Comparison of ENCODE assay signal across 8 cellular contexts in genomic region chr17:79612468-79613194, GRCh38. TPM values are rescaled to one million over a fixed set of nuclear protein-coding genes. Genes with fewer than 3 reads are reported as not detected.
A peak's percentile ranks its signal among the peaks of the same experiment; 100 is the strongest.
DNase-seq lines count a peak whose midpoint lies in the region; ATAC-seq and TF ChIP-seq lines count a peak whose summit lies in the region.

No MANE protein-coding gene starts in this region.

- H3K27ac ChIP-seq in caudate nucleus (ENCODE audit: low read depth, low read length) = no peak overlapping the region

- peak; percentile 34 for DNase-seq in NK-92 treated with Interleukin-12 subunit alpha and Interleukin-12 subunit beta, amount 100 ng/mL, for 24 hours (lab: John Stamatoyannopoulos, UW)
- DNase-seq in NK-92 (lab: John Stamatoyannopoulos, UW; ENCODE audit: unreplicated experiment) = no peak
- peak; percentile 59 for DNase-seq in SK-N-DZ (ENCODE audit: low spot score)
- peak in 43 of 61 donors; percentile 10 to 90 (median 41) for DNase-seq in caudate nucleus (lab: John Stamatoyannopoulos, UW)
- peak; percentile 38 for DNase-seq in myocyte (ENCODE audit: low read depth)

- ATAC-seq in GM19452 (IDR thresholded peaks at IDR 0.05; ENCODE audit: unreplicated experiment) = no peak
- no peak for ATAC-seq in HG02970 (IDR thresholded peaks at IDR 0.05; ENCODE audit: low FRiP score, unreplicated experiment)

- TF ChIP-seq CTCF in LNCAP (IDR thresholded peaks at IDR 0.05) = peak; percentile 96

RNA-seq across cellular contexts. Expression of gene RBFOX3, which starts 1.8 kb away (rescaled TPM):
- polyA plus RNA-seq in SK-N-DZ (2014; cell fraction: cytosol; rRNA removed) = 0.24 TPM in 1 of 2 replicates, not detected in the other
- not detected in 2 replicates for polyA plus RNA-seq in SK-N-DZ (2014; cell fraction: nucleus; rRNA removed)
- total RNA-seq in myocyte = not detected in 2 replicates
- polyA plus RNA-seq in myocyte (2012) = 0.09 TPM
